23 cellular contexts compared by ENCODE assay signal in genomic region chr2:147320148-147320547, GRCh38.
"Had no signal": no experiment of that assay in that cellular context is flagged by ENCODE, and none has a peak within 500 bp of the region (broad histone marks: within the 10 kb centered on the region; RNA-seq: fewer than 3 reads in every experiment).

No MANE protein-coding gene starts in this region.

- H3K4me1 Mint-ChIP-seq: activated CD4-positive, alpha-beta T cell treated with anti-CD3 and anti-CD28 coated beads for 36 hours; brain; T-cell had no signal

- ATAC-seq: activated CD4-positive, alpha-beta T cell treated with anti-CD3 and anti-CD28 coated beads for 36 hours; activated CD8-positive, alpha-beta T cell treated with anti-CD3 and anti-CD28 coated beads, Interleukin-2, amount 10 ng/mL, durations not matched to agents 7 days and 5 days; K562; T-cell had no signal

- H3K4me3 Mint-ChIP-seq: activated CD4-positive, alpha-beta T cell treated with anti-CD3 and anti-CD28 coated beads for 36 hours; activated CD8-positive, alpha-beta T cell treated with anti-CD3 and anti-CD28 coated beads, Interleukin-2, amount 10 ng/mL, durations not matched to agents 7 days and 5 days; activated naive CD4-positive, alpha-beta T cell treated with anti-CD3 and anti-CD28 coated beads for 36 hours; activated naive CD8-positive, alpha-beta T cell; activated T-cell treated with anti-CD3 and anti-CD28 coated beads, Interleukin-2, amount 50 U/mL, for 24 hours; brain; T-cell had no signal

- H3K27ac Mint-ChIP-seq: activated CD4-positive, alpha-beta T cell treated with anti-CD3 and anti-CD28 coated beads for 36 hours; activated CD8-positive, alpha-beta T cell treated with anti-CD3 and anti-CD28 coated beads, Interleukin-2, amount 10 ng/mL, durations not matched to agents 7 days and 5 days; activated naive CD4-positive, alpha-beta T cell treated with anti-CD3 and anti-CD28 coated beads for 36 hours; activated naive CD8-positive, alpha-beta T cell; activated T-cell treated with anti-CD3 and anti-CD28 coated beads, Interleukin-2, amount 50 U/mL, for 24 hours; brain; T-cell had no signal

- H3K4me2 ChIP-seq: PC-9 had no signal

- H2AFZ ChIP-seq: PC-9 had no signal

- H3K36me3 Mint-ChIP-seq: T-cell had no signal

- H3K27me3 ChIP-seq: cardiac muscle cell had no signal

- H3K4me3 ChIP-seq: cardiac muscle cell, K562, PC-9 had no signal

- H3K27ac ChIP-seq: cardiac muscle cell, PC-9, VCaP had no signal

- H3K27me3 Mint-ChIP-seq: activated CD4-positive, alpha-beta T cell treated with anti-CD3 and anti-CD28 coated beads for 36 hours; activated naive CD8-positive, alpha-beta T cell; activated T-cell treated with anti-CD3 and anti-CD28 coated beads, Interleukin-2, amount 50 U/mL, for 24 hours; brain; T-cell had no signal

- DNase-seq: activated CD4-positive, alpha-beta T cell treated with anti-CD3 and anti-CD28 coated beads for 36 hours; activated CD8-positive, alpha-beta memory T cell treated with anti-CD3 and anti-CD28 coated beads, Interleukin-2, amount 50 U/mL, for 48 hours; activated CD8-positive, alpha-beta T cell treated with anti-CD3 and anti-CD28 coated beads, Interleukin-2, amount 10 ng/mL, durations not matched to agents 7 days and 5 days; activated gamma-delta T cell; activated naive CD4-positive, alpha-beta T cell treated with anti-CD3 and anti-CD28 coated beads for 36 hours; activated T-cell treated with anti-CD3 and anti-CD28 coated beads, Interleukin-2, amount 50 U/mL, for 24 hours; amygdala; NCI-H1048; NCI-H146; NCI-H187 treated with DMSO at 0.1 percent for 48 hours; NCI-H2081 treated with DMSO at 0.1 percent for 48 hours; NCI-H446; NCI-H524; PC-9; SHP77 treated with DMSO at 0.1 percent for 48 hours; T-cell; T-helper 2 cell; T1000 had no signal

- H3K36me3 ChIP-seq: cardiac muscle cell had no signal
